Comparison of ENCODE assay signal across 1 cellular context in the genomic region with DNA sequence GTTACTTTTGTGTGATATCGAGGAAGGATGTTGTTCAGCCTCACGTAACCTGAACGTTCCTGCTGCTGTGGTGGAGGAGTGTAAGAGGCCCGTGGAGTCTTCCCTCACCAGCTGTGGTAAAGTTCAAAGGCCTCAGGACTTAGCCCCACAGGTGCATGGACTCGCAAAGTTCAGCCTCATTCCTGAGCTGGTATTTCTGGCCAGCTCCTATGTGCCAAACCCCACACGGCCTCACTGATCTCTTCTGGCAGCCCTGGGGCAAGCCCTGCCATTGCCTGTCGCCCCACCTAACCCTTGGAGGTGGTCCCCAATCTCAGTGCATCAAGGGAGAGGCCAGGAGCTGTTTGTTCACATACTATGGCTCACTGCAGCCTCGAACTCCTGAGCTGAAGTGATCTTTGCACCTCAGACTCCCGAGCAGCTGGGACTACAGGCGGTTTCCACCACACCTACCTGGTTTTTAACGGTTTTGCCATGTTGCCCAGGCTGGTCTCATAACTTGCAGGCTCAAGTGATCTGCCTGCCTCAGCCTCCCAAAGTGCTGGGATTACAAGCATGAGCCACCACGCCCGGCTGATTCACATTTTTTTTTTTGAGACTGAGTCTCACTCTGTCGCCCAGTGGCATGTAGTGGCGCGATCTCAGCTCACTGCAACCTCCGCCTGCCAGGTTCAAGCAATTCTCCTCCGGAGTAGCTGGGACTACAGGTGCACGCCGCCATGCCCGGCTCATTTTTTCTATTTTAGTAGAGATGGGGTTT.
TF ChIP-seq lines count a peak whose summit lies in the region.

No MANE protein-coding gene starts in this region.

TF ChIP-seq in GM12878, 131 proteins besides CTCF, POLR2A, EP300 and RAD21:
- no peak for TF ChIP-seq RUNX3 (IDR thresholded peaks at IDR 0.05; ENCODE audit: low read length)
- TF ChIP-seq TARDBP (IDR thresholded peaks at IDR 0.05; ENCODE audit: borderline replicate concordance), result no peak
- TF ChIP-seq, protein P1, sequence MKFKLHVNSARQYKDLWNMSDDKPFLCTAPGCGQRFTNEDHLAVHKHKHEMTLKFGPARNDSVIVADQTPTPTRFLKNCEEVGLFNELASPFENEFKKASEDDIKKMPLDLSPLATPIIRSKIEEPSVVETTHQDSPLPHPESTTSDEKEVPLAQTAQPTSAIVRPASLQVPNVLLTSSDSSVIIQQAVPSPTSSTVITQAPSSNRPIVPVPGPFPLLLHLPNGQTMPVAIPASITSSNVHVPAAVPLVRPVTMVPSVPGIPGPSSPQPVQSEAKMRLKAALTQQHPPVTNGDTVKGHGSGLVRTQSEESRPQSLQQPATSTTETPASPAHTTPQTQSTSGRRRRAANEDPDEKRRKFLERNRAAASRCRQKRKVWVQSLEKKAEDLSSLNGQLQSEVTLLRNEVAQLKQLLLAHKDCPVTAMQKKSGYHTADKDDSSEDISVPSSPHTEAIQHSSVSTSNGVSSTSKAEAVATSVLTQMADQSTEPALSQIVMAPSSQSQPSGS (IDR thresholded peaks at IDR 0.05; ENCODE audit: low read length), result no peak
- no peak for TF ChIP-seq NFYA (IDR thresholded peaks at IDR 0.05; ENCODE audit: borderline replicate concordance, low read depth, low read length)
- no peak for TF ChIP-seq SUZ12 (IDR thresholded peaks at IDR 0.05; ENCODE audit: unreplicated experiment)
- TF ChIP-seq, protein P2, sequence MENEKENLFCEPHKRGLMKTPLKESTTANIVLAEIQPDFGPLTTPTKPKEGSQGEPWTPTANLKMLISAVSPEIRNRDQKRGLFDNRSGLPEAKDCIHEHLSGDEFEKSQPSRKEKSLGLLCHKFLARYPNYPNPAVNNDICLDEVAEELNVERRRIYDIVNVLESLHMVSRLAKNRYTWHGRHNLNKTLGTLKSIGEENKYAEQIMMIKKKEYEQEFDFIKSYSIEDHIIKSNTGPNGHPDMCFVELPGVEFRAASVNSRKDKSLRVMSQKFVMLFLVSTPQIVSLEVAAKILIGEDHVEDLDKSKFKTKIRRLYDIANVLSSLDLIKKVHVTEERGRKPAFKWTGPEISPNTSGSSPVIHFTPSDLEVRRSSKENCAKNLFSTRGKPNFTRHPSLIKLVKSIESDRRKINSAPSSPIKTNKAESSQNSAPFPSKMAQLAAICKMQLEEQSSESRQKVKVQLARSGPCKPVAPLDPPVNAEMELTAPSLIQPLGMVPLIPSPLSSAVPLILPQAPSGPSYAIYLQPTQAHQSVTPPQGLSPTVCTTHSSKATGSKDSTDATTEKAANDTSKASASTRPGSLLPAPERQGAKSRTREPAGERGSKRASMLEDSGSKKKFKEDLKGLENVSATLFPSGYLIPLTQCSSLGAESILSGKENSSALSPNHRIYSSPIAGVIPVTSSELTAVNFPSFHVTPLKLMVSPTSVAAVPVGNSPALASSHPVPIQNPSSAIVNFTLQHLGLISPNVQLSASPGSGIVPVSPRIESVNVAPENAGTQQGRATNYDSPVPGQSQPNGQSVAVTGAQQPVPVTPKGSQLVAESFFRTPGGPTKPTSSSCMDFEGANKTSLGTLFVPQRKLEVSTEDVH (IDR thresholded peaks at IDR 0.05; ENCODE audit: low read depth, partially characterized antibody), result no peak
- TF ChIP-seq, protein P3, sequence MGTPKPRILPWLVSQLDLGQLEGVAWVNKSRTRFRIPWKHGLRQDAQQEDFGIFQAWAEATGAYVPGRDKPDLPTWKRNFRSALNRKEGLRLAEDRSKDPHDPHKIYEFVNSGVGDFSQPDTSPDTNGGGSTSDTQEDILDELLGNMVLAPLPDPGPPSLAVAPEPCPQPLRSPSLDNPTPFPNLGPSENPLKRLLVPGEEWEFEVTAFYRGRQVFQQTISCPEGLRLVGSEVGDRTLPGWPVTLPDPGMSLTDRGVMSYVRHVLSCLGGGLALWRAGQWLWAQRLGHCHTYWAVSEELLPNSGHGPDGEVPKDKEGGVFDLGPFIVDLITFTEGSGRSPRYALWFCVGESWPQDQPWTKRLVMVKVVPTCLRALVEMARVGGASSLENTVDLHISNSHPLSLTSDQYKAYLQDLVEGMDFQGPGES (IDR thresholded peaks at IDR 0.05), result no peak
- no peak for TF ChIP-seq ZNF24 (IDR thresholded peaks at IDR 0.05)
- TF ChIP-seq SIX5 (IDR thresholded peaks at IDR 0.05; ENCODE audit: low read depth, low read length, severe bottlenecking), result no peak
- TF ChIP-seq EGR1 (IDR thresholded peaks at IDR 0.05; ENCODE audit: borderline replicate concordance in 1 of 2, low read depth in 2 of 2, low read length in 2 of 2), result no peak
- no peak for TF ChIP-seq TAF1 (IDR thresholded peaks at IDR 0.05; ENCODE audit: borderline replicate concordance, low read depth, low read length)
- no peak for TF ChIP-seq POLR2AphosphoS2 (IDR thresholded peaks at IDR 0.05; ENCODE audit: low read depth, low read length)
- TF ChIP-seq, protein P4, sequence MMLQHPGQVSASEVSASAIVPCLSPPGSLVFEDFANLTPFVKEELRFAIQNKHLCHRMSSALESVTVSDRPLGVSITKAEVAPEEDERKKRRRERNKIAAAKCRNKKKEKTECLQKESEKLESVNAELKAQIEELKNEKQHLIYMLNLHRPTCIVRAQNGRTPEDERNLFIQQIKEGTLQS (IDR thresholded peaks at IDR 0.05; ENCODE audit: borderline replicate concordance, extremely low read depth, low read depth, low read length), result no peak
- no peak for TF ChIP-seq HDGF (IDR thresholded peaks at IDR 0.05)
- no peak for TF ChIP-seq RFX5 (IDR thresholded peaks at IDR 0.05; ENCODE audit: low read depth, low read length)
